ENCODE assay signal across 8 cellular contexts in the genomic region with DNA sequence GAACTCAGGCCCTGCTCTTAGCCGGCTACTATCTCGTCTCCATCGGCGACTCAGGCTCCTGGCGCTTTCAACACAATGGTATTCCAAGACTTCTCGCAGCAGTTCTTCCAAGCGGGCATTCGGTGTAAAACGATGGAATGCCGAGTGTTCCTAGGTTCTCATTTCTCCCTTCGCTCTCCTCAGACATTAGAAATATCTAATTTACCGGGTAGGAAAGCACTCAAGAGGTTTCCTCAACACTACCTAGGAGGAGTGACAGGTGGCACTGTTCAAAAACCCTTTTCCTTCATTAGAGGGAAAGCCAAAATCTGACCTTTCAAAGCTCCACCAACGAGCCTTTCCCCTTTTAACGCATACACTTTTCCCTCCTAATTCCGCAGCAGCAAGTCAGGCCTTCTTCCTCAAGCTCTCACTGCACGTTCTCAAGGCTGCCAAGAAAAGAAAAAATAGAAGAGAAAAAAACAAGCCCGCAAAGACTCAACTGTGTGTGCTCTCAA. TPM values are rescaled to one million over a fixed set of nuclear protein-coding genes. Genes with fewer than 3 reads are reported as not detected.
DNase-seq lines count a peak whose midpoint lies in the region; ATAC-seq and TF ChIP-seq lines count a peak whose summit lies in the region.

No MANE protein-coding gene starts in this region.

- no peaks in the 10 kb centered on the region for H3K9me3 ChIP-seq in thyroid gland

- H3K36me3 ChIP-seq in brain microvascular endothelial cell (replicated peaks): peaks cover 22% of the 10 kb centered on the region
- peaks cover under 1 to 13% of the 10 kb centered on the region in 2 donors for H3K36me3 ChIP-seq in thyroid gland

- ATAC-seq in GM21390 (IDR thresholded peaks at IDR 0.05; ENCODE audit: unreplicated experiment): peak; percentile 34
- peak; percentile 71 for ATAC-seq in left lobe of liver
- no peak for ATAC-seq in HG03520 (IDR thresholded peaks at IDR 0.05; ENCODE audit: unreplicated experiment)

- H3K27ac ChIP-seq in brain microvascular endothelial cell (no peak overlapping the region), thyroid gland (peak overlapping the region in 1 of 3 donors; percentile 62)

- intact Hi-C loops in thyroid gland (cut with DNase I): loop anchor here (5.0 kb wide), 1 partner anchor 71 kb away; the partner anchor contains the start of gene PTTG1IP

- H3K27me3 ChIP-seq in brain microvascular endothelial cell (replicated peaks): no peaks in the 10 kb centered on the region
- no peaks in the 10 kb centered on the region for H3K27me3 ChIP-seq in thyroid gland

- DNase-seq in NCI-H1092 treated with DMSO at 0.1 percent for 48 hours (lab: John Stamatoyannopoulos, UW) (peak; percentile 49), NCI-H1092 (lab: John Stamatoyannopoulos, UW) (no peak), NCI-H526 treated with DMSO at 0.1 percent for 48 hours (lab: John Stamatoyannopoulos, UW) (peak; percentile 9), brain microvascular endothelial cell (no peak), left lobe of liver (ENCODE audit: low spot score) (no peak), thyroid gland (no peak)

- H3K4me1 ChIP-seq in thyroid gland: peaks cover 28 to 36% of the 10 kb centered on the region in 2 donors

- H3K4me3 ChIP-seq in brain microvascular endothelial cell (ENCODE audit: low read depth, low read length) (peak overlapping the region; percentile 86), thyroid gland (replicated peaks in 1 of 3) (peak overlapping the region; percentile 36 to 90 (median 81))

- no peak for TF ChIP-seq POLR2A in thyroid gland (IDR thresholded peaks at IDR 0.05)

- WGBS in thyroid gland, 2 donors: 2 to 3% methylated on average over 17 of the region's 17 CpGs

- TF ChIP-seq CTCF in brain microvascular endothelial cell (IDR thresholded peaks at IDR 0.05; ENCODE audit: low read depth, low read length, missing control alignments) (peak; percentile 57), thyroid gland (IDR thresholded peaks at IDR 0.05) (peak in 2 of 6 experiments; percentile 23 to 32)

- in situ Hi-C loops in brain microvascular endothelial cell (cut with HindIII; ENCODE audit: low pct_ligation_motif_present, low sequenced_read_pairs): loop anchor here (10.0 kb wide), 1 partner anchor 54 kb away; no protein-coding TSS in a partner anchor

RNA-seq across cellular contexts. Expression of gene UBE2G2, which starts 0.6 kb away (rescaled TPM):
- total RNA-seq in left lobe of liver (43.4 TPM), thyroid gland (100 to 1,000 TPM in 1 of 4 donors, 10 to 100 TPM in 3; 90.4 to 127 (median 95.3) TPM)

RNA-seq across cellular contexts. Expression of gene SUMO3, which starts 16.8 kb away (rescaled TPM):
- 32.2 TPM for total RNA-seq in left lobe of liver
- 100 to 1,000 TPM in 1 of 4 donors, 10 to 100 TPM in 3; 65.7 to 127 (median 87.8) TPM for total RNA-seq in thyroid gland

Comparison
In these comparisons a context has a peak if more than half of its experiments do, and no peak if none do; other contexts are left out.
1. DNase-seq: peak in NCI-H1092 treated with DMSO at 0.1 percent for 48 hours (single experiment) and NCI-H526 treated with DMSO at 0.1 percent for 48 hours (single experiment); none in NCI-H1092 (single experiment), brain microvascular endothelial cell (single experiment), left lobe of liver (single experiment) and thyroid gland (0 of 2).